Comparison of ENCODE assay signal across 21 cellular contexts in the genomic region with DNA sequence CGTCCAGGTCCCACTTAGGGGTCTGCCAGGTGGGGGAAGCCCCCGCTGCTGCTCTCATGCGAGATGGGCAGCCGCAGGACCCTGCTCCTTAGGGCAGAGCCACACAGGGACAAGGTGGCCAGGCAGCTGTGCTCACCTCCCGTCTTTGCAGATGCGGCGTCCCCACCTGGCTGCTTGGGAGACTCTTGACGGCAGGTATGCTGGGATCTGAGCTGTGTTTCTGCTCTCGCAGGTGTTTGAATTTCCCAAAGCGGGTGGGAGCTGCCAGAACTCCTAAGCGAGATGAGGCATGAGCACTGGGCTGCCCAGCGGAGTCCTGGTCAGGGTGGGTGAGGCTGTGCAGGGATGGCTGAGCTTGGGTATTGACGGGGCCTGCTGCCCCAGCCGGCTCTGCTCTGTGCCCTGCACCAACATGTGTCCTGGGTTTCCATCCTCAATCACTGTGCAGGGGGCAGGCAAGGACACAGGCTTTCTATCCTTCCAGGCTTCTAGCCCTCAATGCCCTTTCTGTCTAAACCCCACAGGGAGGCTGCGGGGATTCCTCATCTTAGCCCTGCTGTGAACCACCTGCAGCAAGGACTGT.
"Had no signal": no experiment of that assay in that cellular context is flagged by ENCODE, and none has a peak within 500 bp of the region (broad histone marks: within the 10 kb centered on the region; RNA-seq: fewer than 3 reads in every experiment).

No MANE protein-coding gene starts in this region.

- ATAC-seq: activated naive CD8-positive, alpha-beta T cell treated with anti-CD3 and anti-CD28 coated beads, Interleukin-2, amount 50 U/mL, for 24 hours; effector memory CD8-positive, alpha-beta T cell; left colon; stimulated activated naive CD8-positive, alpha-beta T cell treated with anti-CD3 and anti-CD28 coated beads, Interleukin-15, Interleukin-2, amounts not matched to agents 100 U/mL and 50 U/mL, for 24 hours had no signal

- H2AFZ ChIP-seq: parathyroid adenoma had no signal

- H3K27me3 ChIP-seq: neutrophil had no signal

- H3K4me1 ChIP-seq: parathyroid adenoma had no signal

- H3K36me3 ChIP-seq: neutrophil had no signal

- H3K79me2 ChIP-seq: parathyroid adenoma had no signal

- H3K4me3 ChIP-seq: lung, skin epidermis had no signal

- H3K27ac ChIP-seq: neutrophil, parathyroid adenoma had no signal

- H3K9me3 ChIP-seq: neutrophil had no signal

- FAIRE-seq: astrocyte, bronchial epithelial cell, frontal cortex, islet of Langerhans had no signal

- DNase-seq: activated CD4-positive, alpha-beta T cell treated with anti-CD3 and anti-CD28 coated beads, Interleukin-2, amount 50 U/mL, for 4 hours; activated CD4-positive, CD25-positive, alpha-beta regulatory T cell treated with anti-CD3 and anti-CD28 coated beads, Interleukin-2, amount 50 U/mL, for 72 hours; activated naive CD4-positive, alpha-beta T cell; activated naive CD8-positive, alpha-beta T cell treated with anti-CD3 and anti-CD28 coated beads, Interleukin-2, amount 50 U/mL, for 24 hours; activated T-cell treated with anti-CD3 and anti-CD28 coated beads for 4 hours; dermis blood vessel endothelial cell; effector memory CD8-positive, alpha-beta T cell; left colon; naive B cell; stimulated activated CD4-positive, alpha-beta T cell treated with anti-CD3 and anti-CD28 coated beads, Interleukin-15, amount 100 ng/mL, for 24 hours; stimulated activated CD4-positive, alpha-beta T cell treated with anti-CD3 and anti-CD28 coated beads, Interleukin-4, amount 100 ng/mL, for 1 hour; stimulated activated naive CD8-positive, alpha-beta T cell treated with anti-CD3 and anti-CD28 coated beads, Interleukin-15, Interleukin-2, amounts not matched to agents 100 U/mL and 50 U/mL, for 24 hours; SW 1271 had no signal

- H3K9ac ChIP-seq: parathyroid adenoma had no signal
